Comparison of ENCODE assay signal across 9 cellular contexts in the genomic region with DNA sequence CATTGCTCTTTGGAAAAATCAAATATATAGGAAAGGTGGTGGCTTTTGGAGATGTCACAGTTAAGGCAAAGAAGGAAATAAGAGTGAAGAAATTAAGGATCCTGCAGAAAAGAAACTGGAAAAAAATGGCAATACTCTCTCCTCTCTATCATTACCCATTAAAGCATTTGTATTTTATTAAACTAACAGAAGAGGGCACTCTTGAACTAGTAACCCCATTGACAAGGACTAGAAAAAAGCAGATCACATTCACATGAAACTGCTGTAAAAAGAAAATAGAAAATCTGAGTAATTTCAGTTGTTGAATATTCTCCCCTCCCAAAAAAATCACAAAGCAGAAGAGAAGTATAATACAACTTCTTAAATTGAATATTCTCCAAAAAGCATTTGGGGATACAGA.
DNase-seq lines count a peak whose midpoint lies in the region; ATAC-seq and TF ChIP-seq lines count a peak whose summit lies in the region.
"Had no signal": no experiment of that assay in that cellular context is flagged by ENCODE, and none has a peak within 500 bp of the region (broad histone marks: within the 10 kb centered on the region; RNA-seq: fewer than 3 reads in every experiment).

No MANE protein-coding gene starts in this region.

- no peak overlapping the region for H3K4me3 ChIP-seq in right lobe of liver

- no peaks in the 10 kb centered on the region for H3K36me3 ChIP-seq in right lobe of liver

- H3K36me3 Mint-ChIP-seq in activated naive CD4-positive, alpha-beta T cell treated with anti-CD3 and anti-CD28 coated beads, Interleukin-2, amount 50 U/mL, for 72 hours = peaks cover 4 to 14% of the 10 kb centered on the region in 2 donors

- TF ChIP-seq POLR2A in right lobe of liver (IDR thresholded peaks at IDR 0.05) = no peak

- ATAC-seq in GM18868 (IDR thresholded peaks at IDR 0.05; ENCODE audit: unreplicated experiment) (peak; percentile 74), right lobe of liver (peak; percentile 83 to 94 (median 90)), HG03457 (IDR thresholded peaks at IDR 0.05; ENCODE audit: unreplicated experiment) (no peak), HG03432 (IDR thresholded peaks at IDR 0.05; ENCODE audit: unreplicated experiment) (no peak)
- no peak for ATAC-seq in activated naive CD4-positive, alpha-beta T cell treated with anti-CD3 and anti-CD28 coated beads, Interleukin-2, amount 50 U/mL, for 72 hours

- TF ChIP-seq CTCF in right lobe of liver (IDR thresholded peaks at IDR 0.05) = peak; percentile 43 to 53 (median 48)

- H3K9me3 Mint-ChIP-seq in activated naive CD4-positive, alpha-beta T cell treated with anti-CD3 and anti-CD28 coated beads, Interleukin-2, amount 50 U/mL, for 72 hours = peaks cover 16 to 17% of the 10 kb centered on the region in 2 donors

- H3K9me3 ChIP-seq in right lobe of liver = no peaks in the 10 kb centered on the region

- H3K27ac Mint-ChIP-seq in activated naive CD4-positive, alpha-beta T cell treated with anti-CD3 and anti-CD28 coated beads, Interleukin-2, amount 50 U/mL, for 72 hours = no peak overlapping the region

- H3K27ac ChIP-seq in right lobe of liver = peak overlapping the region in 1 of 3 donors; percentile 15
- H3K27ac ChIP-seq: parathyroid adenoma had no signal

- intact Hi-C loops in right lobe of liver (cut with DNase I) = no loop called here

- DNase-seq in MV-4-11 (lab: John Stamatoyannopoulos, UW) (peak; percentile 23), amniotic epithelial cell (ENCODE audit: low read depth) (peak; percentile 15), right lobe of liver (no peak)
- no peak for DNase-seq in activated naive CD4-positive, alpha-beta T cell treated with anti-CD3 and anti-CD28 coated beads, Interleukin-2, amount 50 U/mL, for 72 hours (ENCODE audit: low spot score in 2 of 2)
- no peak for DNase-seq in activated effector memory CD4-positive, alpha-beta T cell treated with anti-CD3 and anti-CD28 coated beads, Interleukin-2, amount 50 U/mL, for 16 hours

- H3K4me1 ChIP-seq in right lobe of liver = no peaks in the 10 kb centered on the region
- H3K4me1 ChIP-seq: parathyroid adenoma had no signal

- no peaks in the 10 kb centered on the region for H3K27me3 ChIP-seq in right lobe of liver

Comparison
In these comparisons a context has a peak if more than half of its experiments do, and no peak if none do; other contexts are left out.
1. ATAC-seq: peak in GM18868 (single experiment) and right lobe of liver (4 of 4); none in HG03457 (single experiment), activated naive CD4-positive, alpha-beta T cell treated with anti-CD3 and anti-CD28 coated beads, Interleukin-2, amount 50 U/mL, for 72 hours (0 of 2) and HG03432 (single experiment).
2. DNase-seq: peak in MV-4-11 (single experiment) and amniotic epithelial cell (single experiment); none in right lobe of liver (0 of 3), activated naive CD4-positive, alpha-beta T cell treated with anti-CD3 and anti-CD28 coated beads, Interleukin-2, amount 50 U/mL, for 72 hours (0 of 2) and activated effector memory CD4-positive, alpha-beta T cell treated with anti-CD3 and anti-CD28 coated beads, Interleukin-2, amount 50 U/mL, for 16 hours (single experiment).